In genomic region chr20:41275181-41275793, GRCh38 we compare ENCODE assay signal across 10 cellular contexts. TPM values are rescaled to one million over a fixed set of nuclear protein-coding genes. Genes with fewer than 3 reads are reported as not detected.
A peak's percentile ranks its signal among the peaks of the same experiment; 100 is the strongest.
DNase-seq lines count a peak whose midpoint lies in the region; ATAC-seq and TF ChIP-seq lines count a peak whose summit lies in the region.
"Had no signal": no experiment of that assay in that cellular context is flagged by ENCODE, and none has a peak within 500 bp of the region (broad histone marks: within the 10 kb centered on the region; RNA-seq: fewer than 3 reads in every experiment).

No MANE protein-coding gene starts in this region.

- H3K27ac ChIP-seq in temporal lobe (ENCODE audit: low read depth, low read length), result peak overlapping the region; percentile 47
- H3K27ac ChIP-seq: Peyer's patch had no signal

- DNase-seq in HS-5 (ENCODE audit: low read depth), result peak; percentile 28
- DNase-seq in astrocyte of the cerebellum (ENCODE audit: low read depth), result peak; percentile 34
- DNase-seq in iPS-NIHi11 (ENCODE audit: low spot score), result peak; percentile 14
- no peak for DNase-seq in NCI-H1092 treated with DMSO at 0.1 percent for 48 hours (lab: John Stamatoyannopoulos, UW)
- DNase-seq: activated CD8-positive, alpha-beta memory T cell treated with anti-CD3 and anti-CD28 coated beads, Interleukin-2, amount 50 U/mL, for 48 hours; Peyer's patch; stimulated activated CD4-positive, alpha-beta T cell treated with anti-CD3 and anti-CD28 coated beads, Interleukin-4, amount 100 ng/mL, for 1 hour had no signal

- TF ChIP-seq CTCF in astrocyte of the cerebellum (IDR thresholded peaks at IDR 0.05; ENCODE audit: low read depth, low read length, missing control alignments), result no peak

- ATAC-seq in HG03378 (IDR thresholded peaks at IDR 0.05; ENCODE audit: unreplicated experiment) (no peak), HG03025 (IDR thresholded peaks at IDR 0.05; ENCODE audit: low FRiP score, unreplicated experiment) (no peak)

- H3K4me3 ChIP-seq in astrocyte of the cerebellum (ENCODE audit: low read depth, low read length), result no peak overlapping the region
- H3K4me3 ChIP-seq: Peyer's patch had no signal

- in situ Hi-C loops in astrocyte of the cerebellum (cut with HindIII; ENCODE audit: low sequenced_read_pairs), result no loop called here

RNA-seq across cellular contexts. Expression of gene ZHX3, which starts 42.2 kb away (rescaled TPM):
- total RNA-seq in temporal lobe, result 28.5 TPM
